23 cellular contexts compared by ENCODE assay signal in the genomic region with DNA sequence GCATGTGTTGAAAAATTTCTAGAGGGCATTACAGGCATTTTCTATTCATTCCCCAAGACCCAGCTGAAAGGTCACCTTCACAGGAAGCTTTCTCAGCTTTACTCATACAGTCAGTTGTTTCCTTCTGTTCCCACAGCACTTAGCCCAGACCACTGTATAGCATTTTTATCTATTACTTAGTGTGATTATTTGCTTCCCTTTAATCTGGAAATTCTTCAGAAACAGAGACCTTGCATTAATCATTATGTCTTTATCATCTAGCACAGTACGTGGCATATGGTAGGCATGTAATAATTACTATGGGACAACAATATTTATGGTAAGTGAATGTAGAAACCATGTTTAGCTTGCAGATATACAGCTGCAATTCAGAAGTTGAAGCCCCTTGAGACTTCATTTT. TPM values are rescaled to one million over a fixed set of nuclear protein-coding genes. Genes with fewer than 3 reads are reported as not detected.
DNase-seq lines count a peak whose midpoint lies in the region; TF ChIP-seq lines count a peak whose summit lies in the region.
"Had no signal": no experiment of that assay in that cellular context is flagged by ENCODE, and none has a peak within 500 bp of the region (broad histone marks: within the 10 kb centered on the region; RNA-seq: fewer than 3 reads in every experiment).

No MANE protein-coding gene starts in this region.

- dilution Hi-C loops in mammary epithelial cell (cut with HindIII; ENCODE audit: low sequenced_read_pairs): no loop called here

- no peaks in the 10 kb centered on the region for H4K20me1 ChIP-seq in mammary epithelial cell (ENCODE audit: insufficient read depth, low read length)

- H3K36me3 Mint-ChIP-seq in activated T-helper 2 cell treated with anti-CD3 and anti-CD28 coated beads, Interferon-gamma antibody, Interleukin-2, Interleukin-4, amounts not matched to agents 10 μg/mL and 5 μg/mL and 100 μg/mL, durations not matched to agents 14 hours and 24 hours and 36 hours (ENCODE audit: low read depth): peaks cover 11% of the 10 kb centered on the region
- H3K36me3 Mint-ChIP-seq: CD4-positive, CD25-positive, alpha-beta regulatory T cell; stimulated activated memory B cell treated with anti-CD40 and anti-IgM and Interleukin-4, amounts not matched to agents 10 μg/mL and 1 μg/mL and 100 μg/mL, for 72 hours had no signal

- peaks cover 14% of the 10 kb centered on the region for H3K9me3 Mint-ChIP-seq in activated T-helper 2 cell treated with anti-CD3 and anti-CD28 coated beads, Interferon-gamma antibody, Interleukin-2, Interleukin-4, amounts not matched to agents 10 μg/mL and 5 μg/mL and 100 μg/mL, durations not matched to agents 14 hours and 24 hours and 36 hours

- H3K4me3 ChIP-seq in foreskin fibroblast (ENCODE audit: low read depth in 1 of 2, low read length in 2 of 2): no peak overlapping the region
- H3K4me3 ChIP-seq in mammary epithelial cell (replicated peaks in 1 of 3; ENCODE audit: insufficient read depth in 1 of 3, low read depth in 2 of 3, low read length in 3 of 3): no peak overlapping the region
- no peak overlapping the region for H3K4me3 ChIP-seq in dorsolateral prefrontal cortex
- H3K4me3 ChIP-seq: colonic mucosa, lower lobe of right lung, right lobe of liver, tibial artery had no signal

- H3K4me1 Mint-ChIP-seq in activated T-helper 2 cell treated with anti-CD3 and anti-CD28 coated beads, Interferon-gamma antibody, Interleukin-2, Interleukin-4, amounts not matched to agents 10 μg/mL and 5 μg/mL and 100 μg/mL, durations not matched to agents 14 hours and 24 hours and 36 hours (ENCODE audit: low read depth): peaks cover 45% of the 10 kb centered on the region
- H3K4me1 Mint-ChIP-seq: IgD-negative memory B cell; stimulated activated memory B cell treated with anti-CD40 and anti-IgM and Interleukin-4, amounts not matched to agents 10 μg/mL and 1 μg/mL and 100 μg/mL, for 72 hours had no signal

- no peaks in the 10 kb centered on the region for H3K36me3 ChIP-seq in mammary epithelial cell (ENCODE audit: insufficient read depth, low read length)
- H3K36me3 ChIP-seq: colonic mucosa, lower lobe of right lung, right lobe of liver, tibial artery had no signal

- DNase-seq in A172 (ENCODE audit: low spot score) (peak; percentile 29), HT1080 (ENCODE audit: low read depth) (peak; percentile 78), foreskin fibroblast (peak; percentile 21 to 24), mammary epithelial cell (no peak), dorsolateral prefrontal cortex (no peak), nucleus accumbens (lab: John Stamatoyannopoulos, UW) (no peak), NCI-H1092 treated with DMSO at 0.1 percent for 48 hours (lab: John Stamatoyannopoulos, UW) (no peak)
- DNase-seq in activated T-helper 2 cell treated with anti-CD3 and anti-CD28 coated beads, Interferon-gamma antibody, Interleukin-2, Interleukin-4, amounts not matched to agents 10 μg/mL and 5 μg/mL and 100 μg/mL, durations not matched to agents 14 hours and 24 hours and 36 hours (ENCODE audit: low spot score): no peak
- DNase-seq: activated CD4-positive, alpha-beta memory T cell treated with anti-CD3 and anti-CD28 coated beads for 36 hours; activated naive CD4-positive, alpha-beta T cell treated with anti-CD3 and anti-CD28 coated beads for 36 hours; CD4-positive, CD25-positive, alpha-beta regulatory T cell; colonic mucosa; DMS53; foreskin keratinocyte; hypothalamus; lower lobe of right lung; NCI-H187; PC-3; right lobe of liver; T-helper 17 cell; tibial artery had no signal

- no peak overlapping the region for H3K9ac ChIP-seq in mammary epithelial cell (ENCODE audit: insufficient read depth, low read length)

- H3K4me2 ChIP-seq in mammary epithelial cell (ENCODE audit: insufficient read depth, low read depth, low read length): no peak overlapping the region

- in situ Hi-C loops in mammary epithelial cell (cut with MboI; ENCODE audit: low sequenced_read_pairs in 2 of 2): no loop called here

- CTCF ChIA-PET in mammary epithelial cell (lab: Charles Lee; ENCODE audit: low non-redundant PET): no interaction called here

- no peak for TF ChIP-seq CTCF in foreskin fibroblast (IDR thresholded peaks at IDR 0.05; ENCODE audit: low read depth, low read length)
- no peak for TF ChIP-seq CTCF in mammary epithelial cell (conservative IDR thresholded peaks at IDR 0.05 in 1 of 2, IDR thresholded peaks at IDR 0.05 in 1 of 2; ENCODE audit: extremely low read depth in 1 of 2, insufficient read depth in 1 of 2, low read depth in 1 of 2, low read length in 2 of 2)
- TF ChIP-seq CTCF in dorsolateral prefrontal cortex (IDR thresholded peaks at IDR 0.05 in 54 of 56, conservative IDR thresholded peaks at IDR 0.05 in 2 of 56; ENCODE audit: low read depth in 1 of 56, partially characterized antibody in 56 of 56): no peak

- H2AFZ ChIP-seq in mammary epithelial cell (ENCODE audit: low read depth, low read length): no peak overlapping the region

- intact Hi-C loops in activated T-helper 2 cell treated with anti-CD3 and anti-CD28 coated beads, Interferon-gamma antibody, Interleukin-2, Interleukin-4, amounts not matched to agents 10 μg/mL and 5 μg/mL and 100 μg/mL, durations not matched to agents 14 hours and 24 hours and 36 hours (cut with micrococcal nuclease): loop anchor here (1.0 to 2.0 kb wide), 2 partner anchors 20 to 38 kb away; a partner anchor contains a TSS
- intact Hi-C loops in mammary epithelial cell (cut with micrococcal nuclease) (no loop called here), dorsolateral prefrontal cortex (cut with DNase I) (no loop called here)

- H3K27ac Mint-ChIP-seq in activated T-helper 2 cell treated with anti-CD3 and anti-CD28 coated beads, Interferon-gamma antibody, Interleukin-2, Interleukin-4, amounts not matched to agents 10 μg/mL and 5 μg/mL and 100 μg/mL, durations not matched to agents 14 hours and 24 hours and 36 hours: peak overlapping the region; percentile 50
- H3K27ac Mint-ChIP-seq: activated CD4-positive, alpha-beta memory T cell treated with anti-CD3 and anti-CD28 coated beads for 36 hours; activated naive CD4-positive, alpha-beta T cell treated with anti-CD3 and anti-CD28 coated beads for 36 hours; CD4-positive, CD25-positive, alpha-beta regulatory T cell; IgD-negative memory B cell; stimulated activated memory B cell treated with anti-CD40 and anti-IgM and Interleukin-4, amounts not matched to agents 10 μg/mL and 1 μg/mL and 100 μg/mL, for 72 hours; T-helper 17 cell had no signal

- BruUV-seq in mammary epithelial cell (replicated peaks; lab: Mats Ljungman, UMichigan): no TSS peak

- H3K27ac ChIP-seq in mammary epithelial cell (ENCODE audit: insufficient read depth, low read depth, low read length) (no peak overlapping the region), dorsolateral prefrontal cortex (no peak overlapping the region)
- H3K27ac ChIP-seq: colonic mucosa, lower lobe of right lung, right lobe of liver, tibial artery had no signal

- no peaks in the 10 kb centered on the region for H3K79me2 ChIP-seq in mammary epithelial cell (ENCODE audit: insufficient read depth, low read length)

- H3K4me3 Mint-ChIP-seq in activated T-helper 2 cell treated with anti-CD3 and anti-CD28 coated beads, Interferon-gamma antibody, Interleukin-2, Interleukin-4, amounts not matched to agents 10 μg/mL and 5 μg/mL and 100 μg/mL, durations not matched to agents 14 hours and 24 hours and 36 hours (ENCODE audit: low read depth): no peak overlapping the region
- H3K4me3 Mint-ChIP-seq: activated CD4-positive, alpha-beta memory T cell treated with anti-CD3 and anti-CD28 coated beads for 36 hours; activated naive CD4-positive, alpha-beta T cell treated with anti-CD3 and anti-CD28 coated beads for 36 hours; IgD-negative memory B cell; stimulated activated memory B cell treated with anti-CD40 and anti-IgM and Interleukin-4, amounts not matched to agents 10 μg/mL and 1 μg/mL and 100 μg/mL, for 72 hours; T-helper 17 cell had no signal

- H3K4me1 ChIP-seq in mammary epithelial cell (ENCODE audit: insufficient read depth, low read length): peaks cover 26% of the 10 kb centered on the region
- H3K4me1 ChIP-seq: colonic mucosa, lower lobe of right lung, right lobe of liver had no signal

- H3K27me3 Mint-ChIP-seq in activated T-helper 2 cell treated with anti-CD3 and anti-CD28 coated beads, Interferon-gamma antibody, Interleukin-2, Interleukin-4, amounts not matched to agents 10 μg/mL and 5 μg/mL and 100 μg/mL, durations not matched to agents 14 hours and 24 hours and 36 hours (ENCODE audit: low read depth): no peaks in the 10 kb centered on the region
- H3K27me3 Mint-ChIP-seq: activated CD4-positive, alpha-beta memory T cell treated with anti-CD3 and anti-CD28 coated beads for 36 hours; IgD-negative memory B cell; stimulated activated memory B cell treated with anti-CD40 and anti-IgM and Interleukin-4, amounts not matched to agents 10 μg/mL and 1 μg/mL and 100 μg/mL, for 72 hours; T-helper 17 cell had no signal

- WGBS in mammary epithelial cell (ENCODE audit: low coverage, missing lambda C conversion rate): 100% methylated on average over 1 of the region's 1 CpG

- H3K9me3 ChIP-seq in mammary epithelial cell (replicated peaks; ENCODE audit: insufficient read depth, low read length): peaks cover 4% of the 10 kb centered on the region
- H3K9me3 ChIP-seq: colonic mucosa, lower lobe of right lung, right lobe of liver, tibial artery had no signal

- H3K27me3 ChIP-seq in mammary epithelial cell (ENCODE audit: insufficient read depth, low read length): no peaks in the 10 kb centered on the region
- no peaks in the 10 kb centered on the region for H3K27me3 ChIP-seq in dorsolateral prefrontal cortex
- H3K27me3 ChIP-seq: colonic mucosa, foreskin keratinocyte, right lobe of liver, tibial artery had no signal

RNA-seq across cellular contexts. Expression of a gene that starts 38.2 kb away (rescaled TPM):
- total RNA-seq in A172 (2014; rRNA removed; shearing (Covaris generic)): 136 and 140 TPM in 2 replicates
- 66.4 and 73.4 TPM in 2 replicates for total RNA-seq in HT1080 (2014; rRNA removed; shearing (Covaris generic))
- polyA plus RNA-seq in HT1080 (2015; cell fraction: cytosol; rRNA removed): 35.1 and 52.8 TPM in 2 replicates
- polyA plus RNA-seq in HT1080 (2015; cell fraction: nucleus; rRNA removed): 53.4 and 54.3 TPM in 2 replicates
- total RNA-seq in activated T-helper 2 cell treated with anti-CD3 and anti-CD28 coated beads, Interferon-gamma antibody, Interleukin-2, Interleukin-4, amounts not matched to agents 10 μg/mL and 5 μg/mL and 100 μg/mL, durations not matched to agents 14 hours and 24 hours and 36 hours: 254 and 265 TPM in 2 replicates
- total RNA-seq in mammary epithelial cell (100 to 1,000 TPM; 130 to 171 TPM), dorsolateral prefrontal cortex (10 to 100 TPM; 11.5 to 56.1 (median 20.6) TPM)
- 49.2 TPM for polyA plus RNA-seq in mammary epithelial cell
- 277 TPM for polyA minus RNA-seq in mammary epithelial cell

Comparison
In these comparisons a context has a peak if more than half of its experiments do, and no peak if none do; other contexts are left out.
1. DNase-seq: peak in A172 (single experiment), HT1080 (single experiment) and foreskin fibroblast (2 of 2); none in activated T-helper 2 cell treated with anti-CD3 and anti-CD28 coated beads, Interferon-gamma antibody, Interleukin-2, Interleukin-4, amounts not matched to agents 10 μg/mL and 5 μg/mL and 100 μg/mL, durations not matched to agents 14 hours and 24 hours and 36 hours (single experiment), mammary epithelial cell (single experiment), dorsolateral prefrontal cortex (0 of 10), nucleus accumbens (0 of 56) and NCI-H1092 treated with DMSO at 0.1 percent for 48 hours (single experiment).